In genomic region chr9:87909310-87910041, GRCh38 we compare ENCODE assay signal across 2 cellular contexts.
TF ChIP-seq lines count a peak whose summit lies in the region.

No MANE protein-coding gene starts in this region.

TF ChIP-seq in H1, 55 proteins besides CTCF, POLR2A, EP300 and RAD21:
- TF ChIP-seq YY1 (IDR thresholded peaks at IDR 0.05; ENCODE audit: low read depth, low read length) (peak; percentile 93), SIN3A (conservative IDR thresholded peaks at IDR 0.05 in 1 of 2, IDR thresholded peaks at IDR 0.05 in 1 of 2; ENCODE audit: low read depth in 1 of 2, low read length in 2 of 2) (no peak)

TF ChIP-seq in GM12891, 5 proteins besides CTCF, POLR2A, EP300 and RAD21:
- TF ChIP-seq PAX5 (IDR thresholded peaks at IDR 0.05; ENCODE audit: insufficient read depth, low read length, severe bottlenecking) (no peak), SPI1 (IDR thresholded peaks at IDR 0.05; ENCODE audit: low read depth, low read length) (no peak), POLR2AphosphoS5 (IDR thresholded peaks at IDR 0.05; ENCODE audit: low read depth, low read length) (no peak)
